21 cellular contexts compared by ENCODE assay signal in the genomic region with DNA sequence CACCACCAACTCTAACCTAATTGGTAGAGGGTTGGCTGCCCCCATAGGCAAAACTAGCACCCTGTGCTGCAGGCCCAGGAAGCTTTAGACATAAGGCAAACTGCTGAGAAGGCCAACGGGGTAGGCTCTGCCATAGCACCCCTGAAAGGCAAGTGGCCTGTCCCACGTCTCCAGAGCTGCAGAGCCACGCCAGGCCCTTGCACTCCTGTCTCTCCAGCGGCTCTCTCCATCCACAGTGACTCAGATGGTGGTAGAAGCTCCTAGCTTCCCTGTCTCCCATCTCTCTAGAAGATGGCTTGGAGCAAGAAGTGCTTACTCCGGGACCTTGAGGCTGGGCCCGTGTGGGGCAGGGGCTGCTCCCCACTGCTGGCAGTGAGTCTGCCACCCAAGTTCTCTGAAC.
"Had no signal": no experiment of that assay in that cellular context is flagged by ENCODE, and none has a peak within 500 bp of the region (broad histone marks: within the 10 kb centered on the region; RNA-seq: fewer than 3 reads in every experiment).

No MANE protein-coding gene starts in this region.

- H3K27ac Mint-ChIP-seq: activated T-cell treated with anti-CD3 and anti-CD28 coated beads, Interleukin-2, amount 50 U/mL, for 72 hours; memory B cell; naive thymus-derived CD4-positive, alpha-beta T cell; T-helper 2 cell treated with Interferon-gamma antibody and Interleukin-4, amounts not matched to agents 5 μg/mL and 100 μg/mL, for 36 hours had no signal

- H3K9me3 Mint-ChIP-seq: activated T-cell treated with anti-CD3 and anti-CD28 coated beads, Interleukin-2, amount 50 U/mL, for 72 hours; memory B cell; T-helper 2 cell treated with Interferon-gamma antibody and Interleukin-4, amounts not matched to agents 5 μg/mL and 100 μg/mL, for 36 hours had no signal

- H3K4me3 ChIP-seq: adrenal gland, esophagus muscularis mucosa, heart right ventricle, sigmoid colon, tibial nerve had no signal

- H3K36me3 ChIP-seq: adrenal gland, esophagus muscularis mucosa, heart right ventricle, sigmoid colon, tibial nerve had no signal

- H3K4me1 Mint-ChIP-seq: memory B cell had no signal

- ATAC-seq: activated T-cell treated with anti-CD3 and anti-CD28 coated beads, Interleukin-2, amount 50 U/mL, for 72 hours; naive thymus-derived CD4-positive, alpha-beta T cell; stimulated activated naive CD8-positive, alpha-beta T cell treated with anti-CD3 and anti-CD28 coated beads, Interleukin-15, Interleukin-2, amounts not matched to agents 100 U/mL and 50 U/mL, for 24 hours had no signal

- H3K9me3 ChIP-seq: adrenal gland, esophagus muscularis mucosa, heart right ventricle, sigmoid colon, tibial nerve had no signal

- FAIRE-seq: bronchial epithelial cell, endothelial cell of umbilical vein, TTC549 had no signal

- DNase-seq: activated CD4-positive, alpha-beta T cell treated with anti-CD3 and anti-CD28 coated beads, Interleukin-2, amount 50 U/mL, for 4 hours; activated effector memory CD4-positive, alpha-beta T cell treated with anti-CD3 and anti-CD28 coated beads, Interleukin-2, amount 50 U/mL, for 16 hours; activated naive CD4-positive, alpha-beta T cell treated with anti-CD3 and anti-CD28 coated beads, Interleukin-2, amount 50 U/mL, for 16 hours; activated T-cell treated with anti-CD3 and anti-CD28 coated beads, Interleukin-2, amount 50 U/mL, for 72 hours; effector memory CD4-positive, alpha-beta T cell; heart right ventricle; kidney glomerular epithelial cell; left ventricle myocardium superior; naive thymus-derived CD4-positive, alpha-beta T cell; sigmoid colon; stimulated activated CD4-positive, alpha-beta T cell treated with anti-CD3 and anti-CD28 coated beads, Interleukin-12 subunit alpha, Interleukin-12 subunit beta, amount 100 ng/mL, for 4 hours; stimulated activated CD4-positive, alpha-beta T cell treated with anti-CD3 and anti-CD28 coated beads, Interleukin-1b, Interleukin-23, amount 100 ng/mL, for 48 hours; stimulated activated naive CD8-positive, alpha-beta T cell treated with anti-CD3 and anti-CD28 coated beads, Interleukin-15, Interleukin-2, amounts not matched to agents 100 U/mL and 50 U/mL, for 24 hours had no signal

- H3K36me3 Mint-ChIP-seq: memory B cell; naive thymus-derived CD4-positive, alpha-beta T cell had no signal

- H3K4me3 Mint-ChIP-seq: activated T-cell treated with anti-CD3 and anti-CD28 coated beads, Interleukin-2, amount 50 U/mL, for 72 hours; memory B cell; naive thymus-derived CD4-positive, alpha-beta T cell; T-helper 2 cell treated with Interferon-gamma antibody and Interleukin-4, amounts not matched to agents 5 μg/mL and 100 μg/mL, for 36 hours had no signal

- H3K27me3 ChIP-seq: adrenal gland, esophagus muscularis mucosa, sigmoid colon, tibial nerve had no signal
